In genomic region chr17:16486373-16487250, GRCh38 we compare ENCODE assay signal across 10 cellular contexts. TPM values are rescaled to one million over a fixed set of nuclear protein-coding genes. Genes with fewer than 3 reads are reported as not detected.
DNase-seq lines count a peak whose midpoint lies in the region; ATAC-seq and TF ChIP-seq lines count a peak whose summit lies in the region.
"Had no signal": no experiment of that assay in that cellular context is flagged by ENCODE, and none has a peak within 500 bp of the region (broad histone marks: within the 10 kb centered on the region; RNA-seq: fewer than 3 reads in every experiment).

No MANE protein-coding gene starts in this region.

- ATAC-seq in GM21423 (IDR thresholded peaks at IDR 0.05; ENCODE audit: unreplicated experiment) = no peak
- ATAC-seq in HG03565 (IDR thresholded peaks at IDR 0.05; ENCODE audit: unreplicated experiment) = no peak
- ATAC-seq in stimulated activated memory B cell treated with anti-CD40 and anti-IgM and Interleukin-4, amounts not matched to agents 10 μg/mL and 1 μg/mL and 100 μg/mL, for 72 hours = no peak

- 68% methylated on average over 24 of the region's 24 CpGs for WGBS in hepatocyte (ENCODE audit: low lambda C conversion rate, missing lambda C conversion rate)
- 14 to 58% methylated on average over 24 of the region's 24 CpGs for WGBS in sigmoid colon, 2 donors

- peak overlapping the region; percentile 35 for H3K4me2 ChIP-seq in hepatocyte

- H3K27ac ChIP-seq in ACC112 (ENCODE audit: low read depth, low read length) = no peak overlapping the region; the same call in 1 of the 2 replicates
- H3K27ac ChIP-seq in hepatocyte = peak overlapping the region; percentile 73
- H3K27ac ChIP-seq in sigmoid colon = peak overlapping the region; percentile 68 to 87 (median 78)
- H3K27ac ChIP-seq: BLaER1 treated with 17β-estradiol and CSF1 and Interleukin-3, amounts not matched to agents 10 nM and 100 nM had no signal

- H3K36me3 ChIP-seq in ACC112 (ENCODE audit: insufficient read depth, low read length) = no peaks in the 10 kb centered on the region
- H3K36me3 ChIP-seq in hepatocyte (replicated peaks; ENCODE audit: insufficient read depth, low read depth) = no peaks in the 10 kb centered on the region
- no peaks in the 10 kb centered on the region for H3K36me3 ChIP-seq in sigmoid colon
- H3K36me3 ChIP-seq: BLaER1 treated with 17β-estradiol and CSF1 and Interleukin-3, amounts not matched to agents 10 nM and 100 nM had no signal

- DNase-seq in NCI-H128 (lab: John Stamatoyannopoulos, UW; ENCODE audit: unreplicated experiment) (peak; percentile 95), astrocyte of the hippocampus (ENCODE audit: low read depth, low spot score) (peak; percentile 93), hepatocyte (ENCODE audit: low spot score) (peak; percentile 73), sigmoid colon (peak; percentile 95)

- peaks cover 14% of the 10 kb centered on the region for H3K4me1 Mint-ChIP-seq in stimulated activated memory B cell treated with anti-CD40 and anti-IgM and Interleukin-4, amounts not matched to agents 10 μg/mL and 1 μg/mL and 100 μg/mL, for 72 hours

- H4K20me1 ChIP-seq in hepatocyte (ENCODE audit: insufficient read depth, poor library complexity, severe bottlenecking) = no peaks in the 10 kb centered on the region

- no peaks in the 10 kb centered on the region for H3K9me2 ChIP-seq in hepatocyte (replicated peaks; ENCODE audit: insufficient read depth)

- H3K79me2 ChIP-seq in ACC112 (ENCODE audit: control insufficient read depth, insufficient read depth, low read length, unreplicated experiment) (no peaks in the 10 kb centered on the region), hepatocyte (peaks cover 71% of the 10 kb centered on the region)

- TF ChIP-seq EP300 in sigmoid colon (IDR thresholded peaks at IDR 0.05) = peak in 2 of 4 donors; percentile 45 to 87

- intact Hi-C loops in sigmoid colon (cut with DNase I) = no loop called here

- 0 out of 2 replicates have a peak overlapping the region, but pooled peaks have one; percentile 18 for H3K4me3 ChIP-seq in ACC112 (ENCODE audit: low read depth, low read length)
- H3K4me3 ChIP-seq in hepatocyte = no peak overlapping the region
- H3K4me3 ChIP-seq in sigmoid colon = peak overlapping the region in 3 of 4 donors; percentile 11 to 22 (median 18)
- H3K4me3 ChIP-seq: BLaER1 treated with 17β-estradiol and CSF1 and Interleukin-3, amounts not matched to agents 10 nM and 100 nM had no signal

- peak in 1 of 2 donors; percentile 43 for TF ChIP-seq POLR2A in sigmoid colon (IDR thresholded peaks at IDR 0.05)

- H3K4me3 Mint-ChIP-seq in stimulated activated memory B cell treated with anti-CD40 and anti-IgM and Interleukin-4, amounts not matched to agents 10 μg/mL and 1 μg/mL and 100 μg/mL, for 72 hours = no peak overlapping the region
- H3K4me3 Mint-ChIP-seq: T-helper 1 cell treated with Interleukin-12 subunit alpha and Interleukin-12 subunit beta and Interleukin-4 antibody, amounts not matched to agents 30 μg/mL and 1 μg/mL, for 36 hours had no signal

- H3K9me3 ChIP-seq in hepatocyte (ENCODE audit: low read depth) (no peaks in the 10 kb centered on the region), sigmoid colon (no peaks in the 10 kb centered on the region)
- H3K9me3 ChIP-seq: BLaER1 treated with 17β-estradiol and CSF1 and Interleukin-3, amounts not matched to agents 10 nM and 100 nM had no signal

- H3K27me3 ChIP-seq in ACC112 (ENCODE audit: insufficient read depth, low read length) (peaks cover 19% of the 10 kb centered on the region), hepatocyte (no peaks in the 10 kb centered on the region), sigmoid colon (no peaks in the 10 kb centered on the region)

- H2AFZ ChIP-seq in ACC112 (ENCODE audit: low read length, unreplicated experiment) (peak overlapping the region; percentile 39), hepatocyte (no peak overlapping the region)

- TF ChIP-seq CTCF in hepatocyte (IDR thresholded peaks at IDR 0.05; ENCODE audit: poor library complexity) = no peak
- no peak for TF ChIP-seq CTCF in sigmoid colon (IDR thresholded peaks at IDR 0.05)

- H3K9me3 Mint-ChIP-seq in stimulated activated memory B cell treated with anti-CD40 and anti-IgM and Interleukin-4, amounts not matched to agents 10 μg/mL and 1 μg/mL and 100 μg/mL, for 72 hours = no peaks in the 10 kb centered on the region
- H3K9me3 Mint-ChIP-seq: T-helper 1 cell treated with Interleukin-12 subunit alpha and Interleukin-12 subunit beta and Interleukin-4 antibody, amounts not matched to agents 30 μg/mL and 1 μg/mL, for 36 hours had no signal

- no peak overlapping the region for H3K27ac Mint-ChIP-seq in stimulated activated memory B cell treated with anti-CD40 and anti-IgM and Interleukin-4, amounts not matched to agents 10 μg/mL and 1 μg/mL and 100 μg/mL, for 72 hours
- H3K27ac Mint-ChIP-seq: T-helper 1 cell treated with Interleukin-12 subunit alpha and Interleukin-12 subunit beta and Interleukin-4 antibody, amounts not matched to agents 30 μg/mL and 1 μg/mL, for 36 hours had no signal

- H3K27me3 Mint-ChIP-seq in stimulated activated memory B cell treated with anti-CD40 and anti-IgM and Interleukin-4, amounts not matched to agents 10 μg/mL and 1 μg/mL and 100 μg/mL, for 72 hours = peaks cover 9% of the 10 kb centered on the region

- H3K36me3 Mint-ChIP-seq in stimulated activated memory B cell treated with anti-CD40 and anti-IgM and Interleukin-4, amounts not matched to agents 10 μg/mL and 1 μg/mL and 100 μg/mL, for 72 hours = no peaks in the 10 kb centered on the region

- H3K4me1 ChIP-seq in ACC112 (ENCODE audit: control insufficient read depth, insufficient read depth, low read length, unreplicated experiment) = peaks cover 24% of the 10 kb centered on the region
- peaks cover 59% of the 10 kb centered on the region for H3K4me1 ChIP-seq in hepatocyte (ENCODE audit: insufficient read depth)
- peaks cover 0 to 49% (median 45%) of the 10 kb centered on the region in 4 donors for H3K4me1 ChIP-seq in sigmoid colon

RNA-seq across cellular contexts. Expression of gene LRRC75A, which starts 5.4 kb away (rescaled TPM):
- total RNA-seq in hepatocyte (15.0 and 18.0 TPM in 2 replicates), sigmoid colon (1 to 10 TPM; 2.2 to 5.7 (median 3.9) TPM)
- polyA plus RNA-seq in hepatocyte (7.7 and 10.7 TPM in 2 replicates), sigmoid colon (10 to 100 TPM; 25.5 to 40.5 (median 37.2) TPM)
